22 cellular contexts compared by ENCODE assay signal in the genomic region with DNA sequence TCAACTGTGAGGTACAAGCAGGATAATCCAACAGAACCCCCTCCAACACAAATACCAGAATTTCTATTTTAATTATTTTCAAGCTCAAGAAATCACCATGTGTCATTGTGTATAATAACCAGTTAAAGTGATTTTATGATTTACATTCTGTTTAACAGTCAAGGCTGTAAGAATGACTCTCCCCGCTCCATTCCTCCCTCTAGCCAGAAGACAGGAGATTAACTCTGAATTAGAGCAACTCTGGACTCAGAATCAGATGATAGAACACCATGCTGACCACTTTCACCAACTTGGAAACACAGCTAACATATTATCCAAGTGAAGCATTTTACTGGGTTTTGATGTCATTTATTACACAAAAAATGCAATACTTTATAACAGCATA.
A peak's percentile ranks its signal among the peaks of the same experiment; 100 is the strongest.
DNase-seq lines count a peak whose midpoint lies in the region; ATAC-seq, FAIRE-seq and TF ChIP-seq lines count a peak whose summit lies in the region.
"Had no signal": no experiment of that assay in that cellular context is flagged by ENCODE, and none has a peak within 500 bp of the region (broad histone marks: within the 10 kb centered on the region; RNA-seq: fewer than 3 reads in every experiment).

No MANE protein-coding gene starts in this region.

- no peaks in the 10 kb centered on the region for H3K4me1 ChIP-seq in CD4-positive, alpha-beta memory T cell (ENCODE audit: insufficient read depth, low read length)
- H3K4me1 ChIP-seq in K562 (replicated peaks in 1 of 2; ENCODE audit: control insufficient read depth in 2 of 2, insufficient read depth in 2 of 2, low read length in 2 of 2) (no peaks in the 10 kb centered on the region; a peak in 1 of 5 replicates), endodermal cell (ENCODE audit: control insufficient read depth, insufficient read depth, low read length) (no peaks in the 10 kb centered on the region)

- TF ChIP-seq RAD21 in K562 (CRISPR knock-in tag; conservative IDR thresholded peaks at IDR 0.05 in 1 of 2, IDR thresholded peaks at IDR 0.05 in 1 of 2), result no peak

- no peak for TF ChIP-seq CTCF in K562 (IDR thresholded peaks at IDR 0.05 in 2 of 3, conservative IDR thresholded peaks at IDR 0.05 in 1 of 3; ENCODE audit: insufficient read depth in 2 of 3, low read depth in 1 of 3, low read length in 3 of 3)
- TF ChIP-seq CTCF in mesothelial cell of epicardium (IDR thresholded peaks at IDR 0.05; ENCODE audit: unreplicated experiment), result no peak
- TF ChIP-seq CTCF in endodermal cell (conservative IDR thresholded peaks at IDR 0.05), result no peak
- TF ChIP-seq CTCF in dorsolateral prefrontal cortex (IDR thresholded peaks at IDR 0.05 in 54 of 56, conservative IDR thresholded peaks at IDR 0.05 in 2 of 56; ENCODE audit: low read depth in 1 of 56, partially characterized antibody in 56 of 56), result no peak

- no peak for DNase-seq in CD4-positive, alpha-beta memory T cell
- no peak for DNase-seq in K562 (ENCODE audit: extremely low read depth in 1 of 4, low spot score in 3 of 4)
- no peak for DNase-seq in mesothelial cell of epicardium (ENCODE audit: low spot score in 2 of 2, unreplicated experiment in 2 of 2)
- DNase-seq in endodermal cell, result no peak
- no peak for DNase-seq in COR-L47 (lab: John Stamatoyannopoulos, UW)
- DNase-seq in dorsolateral prefrontal cortex, result no peak
- DNase-seq in RPMI8226, result no peak
- DNase-seq: activated CD4-positive, alpha-beta T cell treated with anti-CD3 and anti-CD28 coated beads, Interleukin-2, amount 50 U/mL, for 48 hours; cerebellar nuclear complex; DMS53; midbrain; NCI-H2029; NCI-H510A; retina; stimulated activated CD4-positive, alpha-beta T cell treated with anti-CD3 and anti-CD28 coated beads, Interleukin-15, amount 100 ng/mL, for 24 hours; stimulated activated naive CD4-positive, alpha-beta T cell treated with Interleukin-2 at 50 U/mL for 16 hours; tibial artery had no signal

- H3K27ac ChIP-seq in CD4-positive, alpha-beta memory T cell (ENCODE audit: low read depth, low read length), result no peak overlapping the region
- H3K27ac ChIP-seq in K562 (ENCODE audit: extremely low read depth, low read depth, low read length) (no peak overlapping the region), endodermal cell (ENCODE audit: low read depth, low read length) (no peak overlapping the region), dorsolateral prefrontal cortex (no peak overlapping the region)
- H3K27ac ChIP-seq: C4-2B, tibial artery had no signal

- no peak for TF ChIP-seq POLR2A in K562 (conservative IDR thresholded peaks at IDR 0.05)

- ATAC-seq in HG02610 (IDR thresholded peaks at IDR 0.05; ENCODE audit: unreplicated experiment) (peak; percentile 17), K562 (0 out of 3 replicates have a peak, but pooled peaks have one; percentile 26)
- ATAC-seq: Right ventricle myocardium inferior had no signal

- no peak overlapping the region for H3K4me3 Mint-ChIP-seq in CD4-positive, alpha-beta memory T cell
- H3K4me3 Mint-ChIP-seq in mesothelial cell of epicardium, result no peak overlapping the region
- no peak overlapping the region for H3K4me3 Mint-ChIP-seq in endodermal cell

- no peaks in the 10 kb centered on the region for H3K9me3 Mint-ChIP-seq in CD4-positive, alpha-beta memory T cell
- H3K9me3 Mint-ChIP-seq in mesothelial cell of epicardium (no peaks in the 10 kb centered on the region), endodermal cell (no peaks in the 10 kb centered on the region)

- no peaks in the 10 kb centered on the region for H3K9me3 ChIP-seq in CD4-positive, alpha-beta memory T cell (ENCODE audit: control insufficient read depth in 1 of 2, low read length in 2 of 2)
- H3K9me3 ChIP-seq in K562 (replicated peaks; ENCODE audit: control insufficient read depth, insufficient read depth, low read depth, low read length), result no peaks in the 10 kb centered on the region
- no peaks in the 10 kb centered on the region for H3K9me3 ChIP-seq in endodermal cell (ENCODE audit: control insufficient read depth, low read length)
- H3K9me3 ChIP-seq: tibial artery had no signal

- FAIRE-seq in K562 (lab: Jason Lieb, UNC), result no peak
- FAIRE-seq: endometrium, frontal cortex had no signal

- H3K27me3 Mint-ChIP-seq in CD4-positive, alpha-beta memory T cell, result no peaks in the 10 kb centered on the region
- H3K27me3 Mint-ChIP-seq in mesothelial cell of epicardium (ENCODE audit: low read depth), result no peaks in the 10 kb centered on the region
- H3K27me3 Mint-ChIP-seq in endodermal cell (ENCODE audit: insufficient read depth), result no peaks in the 10 kb centered on the region

- no peak for TF ChIP-seq EP300 in K562 (IDR thresholded peaks at IDR 0.05; ENCODE audit: low read length)

- H3K79me2 ChIP-seq in K562 (ENCODE audit: control insufficient read depth, insufficient read depth, low read length), result peaks cover 2% of the 10 kb centered on the region; the same call in 1 of the 3 replicates

- peaks cover 13 to 39% (median 36%) of the 10 kb centered on the region in 4 donors for H3K4me1 Mint-ChIP-seq in CD4-positive, alpha-beta memory T cell
- H3K4me1 Mint-ChIP-seq in mesothelial cell of epicardium, result peaks cover 7% of the 10 kb centered on the region
- H3K4me1 Mint-ChIP-seq in endodermal cell, result no peaks in the 10 kb centered on the region

- no TSS peak for BruUV-seq in K562 (replicated peaks; lab: Mats Ljungman, UMichigan)

- H3K4me2 ChIP-seq in K562 (ENCODE audit: insufficient read depth, low read length), result no peak overlapping the region

- H3K27me3 ChIP-seq in CD4-positive, alpha-beta memory T cell (ENCODE audit: insufficient read depth, low read length), result no peaks in the 10 kb centered on the region
- H3K27me3 ChIP-seq in K562 (ENCODE audit: control insufficient read depth in 2 of 2, insufficient read depth in 2 of 2, low read length in 2 of 2) (no peaks in the 10 kb centered on the region), endodermal cell (ENCODE audit: control insufficient read depth, insufficient read depth, low read length, poor library complexity, severe bottlenecking) (no peaks in the 10 kb centered on the region), dorsolateral prefrontal cortex (no peaks in the 10 kb centered on the region)
- H3K27me3 ChIP-seq: tibial artery had no signal

- in situ Hi-C loops in K562 (cut with MboI), result no loop called here

- peaks cover 39 to 63% of the 10 kb centered on the region in 2 donors for H3K36me3 Mint-ChIP-seq in CD4-positive, alpha-beta memory T cell
- peaks cover 34% of the 10 kb centered on the region for H3K36me3 Mint-ChIP-seq in mesothelial cell of epicardium
- peaks cover 22% of the 10 kb centered on the region for H3K36me3 Mint-ChIP-seq in endodermal cell (ENCODE audit: low read depth)

- H3K9ac ChIP-seq in K562 (ENCODE audit: insufficient read depth in 1 of 2, low read depth in 2 of 2, low read length in 2 of 2), result no peak overlapping the region
- no peak overlapping the region for H3K9ac ChIP-seq in endodermal cell (ENCODE audit: extremely low read depth, low read length, poor library complexity, severe bottlenecking)

- CTCF ChIA-PET in CD4-positive, alpha-beta memory T cell (lab: Charles Lee; ENCODE audit: partially characterized antibody), result interaction anchor here (1.4 kb wide), 1 partner anchor 223 kb away, joined by 3 read pairs; no protein-coding TSS in a partner anchor
- CTCF ChIA-PET in K562 (lab: Yijun Ruan, JAX; ENCODE audit: low intra/inter-chr PET ratio), result no interaction called here

- H3K27ac Mint-ChIP-seq in CD4-positive, alpha-beta memory T cell, result peak overlapping the region in 6 of 7 donors; percentile 5 to 80 (median 34)
- H3K27ac Mint-ChIP-seq in mesothelial cell of epicardium (peak overlapping the region; percentile 51), endodermal cell (no peak overlapping the region)

- intact Hi-C loops in CD4-positive, alpha-beta memory T cell (cut with micrococcal nuclease), result no loop called here
- intact Hi-C loops in K562 (cut with micrococcal nuclease), result no loop called here
- intact Hi-C loops in dorsolateral prefrontal cortex (cut with DNase I), result no loop called here

- 100% methylated on average over 1 of the region's 1 CpG for WGBS in K562 (ENCODE audit: insufficient coverage, low coverage, missing lambda C conversion rate)
- WGBS in endodermal cell (ENCODE audit: insufficient coverage in 1 of 2, insufficient read length in 1 of 2), 2 experiments, result 100% methylated on average over 1 of the region's 1 CpG

- no peaks in the 10 kb centered on the region for H3K9me1 ChIP-seq in K562 (ENCODE audit: control insufficient read depth, insufficient read depth, low read length)

- no peak overlapping the region for H3K4me3 ChIP-seq in CD4-positive, alpha-beta memory T cell (ENCODE audit: low read length in 2 of 2)
- H3K4me3 ChIP-seq in K562 (no peak overlapping the region), endodermal cell (ENCODE audit: low read length) (no peak overlapping the region), dorsolateral prefrontal cortex (no peak overlapping the region)
- H3K4me3 ChIP-seq: tibial artery had no signal

- peaks cover 22% of the 10 kb centered on the region for H3K36me3 ChIP-seq in CD4-positive, alpha-beta memory T cell (ENCODE audit: insufficient read depth, low read length)
- peaks cover 26% of the 10 kb centered on the region; the same call in 2 of the 3 replicates for H3K36me3 ChIP-seq in K562 (ENCODE audit: control insufficient read depth, insufficient read depth, low read length)
- H3K36me3 ChIP-seq in endodermal cell (ENCODE audit: control insufficient read depth, insufficient read depth, low read length), result peaks cover 63% of the 10 kb centered on the region

- H4K20me1 ChIP-seq in K562 (replicated peaks; ENCODE audit: control insufficient read depth, insufficient read depth, low read length), result no peaks in the 10 kb centered on the region

- no peak overlapping the region for H2AFZ ChIP-seq in K562 (ENCODE audit: low read depth, low read length)

- POLR2A ChIA-PET in CD4-positive, alpha-beta memory T cell (lab: Charles Lee; ENCODE audit: partially characterized antibody), result interaction anchor here (2.9 kb wide), 1 partner anchor 72 kb away, joined by 11 read pairs; a partner anchor contains a TSS
- POLR2A ChIA-PET in K562 (lab: Yijun Ruan, JAX), result no interaction called here

TF ChIP-seq in K562, 482 proteins besides CTCF, POLR2A, EP300 and RAD21:
- TF ChIP-seq TFAM (CRISPR knock-in tag; conservative IDR thresholded peaks at IDR 0.05), result no peak
- TF ChIP-seq ZNF707 (CRISPR knock-in tag; conservative IDR thresholded peaks at IDR 0.05), result no peak
- TF ChIP-seq CBX8 (IDR thresholded peaks at IDR 0.05; ENCODE audit: borderline replicate concordance, extremely low read depth, low read depth, low read length, poor library complexity, severe bottlenecking), result no peak
- TF ChIP-seq CXXC5 (CRISPR knock-in tag; IDR thresholded peaks at IDR 0.05), result no peak
- no peak for TF ChIP-seq SRSF3 (IDR thresholded peaks at IDR 0.05; ENCODE audit: insufficient read depth, low read length)
